In genomic region chr9:114906922-114907571, GRCh38 we compare ENCODE assay signal across 8 cellular contexts. TPM values are rescaled to one million over a fixed set of nuclear protein-coding genes. Genes with fewer than 3 reads are reported as not detected.
DNase-seq lines count a peak whose midpoint lies in the region; ATAC-seq and TF ChIP-seq lines count a peak whose summit lies in the region.

No MANE protein-coding gene starts in this region.

- H3K27ac ChIP-seq in fibroblast of lung (ENCODE audit: insufficient read depth, low read length): no peak overlapping the region

- H3K9me3 ChIP-seq in MG63: no peaks in the 10 kb centered on the region; the same call in 1 of the 2 replicates
- H3K9me3 ChIP-seq in fibroblast of lung (ENCODE audit: control insufficient read depth, insufficient read depth, low read depth, low read length): no peaks in the 10 kb centered on the region

- peak; percentile 87 to 88 for TF ChIP-seq CTCF in fibroblast of lung (conservative IDR thresholded peaks at IDR 0.05 in 1 of 2, IDR thresholded peaks at IDR 0.05 in 1 of 2; ENCODE audit: low read depth in 1 of 2, low read length in 2 of 2)

- H3K27me3 ChIP-seq in MG63: no peaks in the 10 kb centered on the region
- H3K27me3 ChIP-seq in fibroblast of lung (ENCODE audit: control insufficient read depth, insufficient read depth, low read length): no peaks in the 10 kb centered on the region

- DNase-seq in activated T-cell treated with anti-CD3 and anti-CD28 coated beads, Interleukin-2, amount 50 U/mL, for 24 hours: peak; percentile 56
- no peak for DNase-seq in activated T-cell treated with anti-CD3 and anti-CD28 coated beads for 4 hours
- peak; percentile 34 for DNase-seq in MG63
- DNase-seq in T-cell: peak in 2 of 34 experiments; percentile 23 to 35
- DNase-seq in fibroblast of lung (ENCODE audit: low read depth in 2 of 2): peak; percentile 39 to 59
- peak; percentile 47 for DNase-seq in retina
- DNase-seq in SKM-1 (lab: John Stamatoyannopoulos, UW; ENCODE audit: unreplicated experiment): no peak

- H3K4me1 Mint-ChIP-seq in activated T-cell treated with anti-CD3 and anti-CD28 coated beads, Interleukin-2, amount 50 U/mL, for 24 hours (ENCODE audit: low read depth): peaks cover 58% of the 10 kb centered on the region
- H3K4me1 Mint-ChIP-seq in T-cell: peaks cover 53 to 64% (median 58%) of the 10 kb centered on the region in 3 donors

- H3K27ac Mint-ChIP-seq in activated T-cell treated with anti-CD3 and anti-CD28 coated beads, Interleukin-2, amount 50 U/mL, for 24 hours: peak overlapping the region; percentile 98
- peak overlapping the region; percentile 98 for H3K27ac Mint-ChIP-seq in T-cell

- POLR2A ChIA-PET in T-cell (lab: Charles Lee): no interaction called here

- H3K4me3 Mint-ChIP-seq in activated T-cell treated with anti-CD3 and anti-CD28 coated beads, Interleukin-2, amount 50 U/mL, for 24 hours: no peak overlapping the region
- H3K4me3 Mint-ChIP-seq in T-cell: peak overlapping the region in 1 of 3 donors; percentile 75

- H3K36me3 ChIP-seq in MG63 (no peaks in the 10 kb centered on the region), fibroblast of lung (ENCODE audit: control insufficient read depth, insufficient read depth, low read length) (no peaks in the 10 kb centered on the region)

- no peaks in the 10 kb centered on the region for H3K79me2 ChIP-seq in fibroblast of lung (ENCODE audit: control insufficient read depth, insufficient read depth, low read length)

- H3K9ac ChIP-seq in fibroblast of lung (ENCODE audit: insufficient read depth, low read length): no peak overlapping the region

- H2AFZ ChIP-seq in fibroblast of lung (ENCODE audit: low read length): no peak overlapping the region

- no peaks in the 10 kb centered on the region for H4K20me1 ChIP-seq in fibroblast of lung (ENCODE audit: control insufficient read depth, extremely low read depth, insufficient read depth, low read length)

- H3K27me3 Mint-ChIP-seq in activated T-cell treated with anti-CD3 and anti-CD28 coated beads, Interleukin-2, amount 50 U/mL, for 24 hours: no peaks in the 10 kb centered on the region
- no peaks in the 10 kb centered on the region for H3K27me3 Mint-ChIP-seq in T-cell

- no peak overlapping the region for H3K4me2 ChIP-seq in fibroblast of lung (ENCODE audit: extremely low read depth, insufficient read depth, low read length)

- no peaks in the 10 kb centered on the region for H3K9me3 Mint-ChIP-seq in activated T-cell treated with anti-CD3 and anti-CD28 coated beads, Interleukin-2, amount 50 U/mL, for 24 hours
- no peaks in the 10 kb centered on the region for H3K9me3 Mint-ChIP-seq in T-cell

- H3K36me3 Mint-ChIP-seq in activated T-cell treated with anti-CD3 and anti-CD28 coated beads, Interleukin-2, amount 50 U/mL, for 24 hours (ENCODE audit: low read depth): peaks cover 96% of the 10 kb centered on the region
- H3K36me3 Mint-ChIP-seq in T-cell: peaks cover 60% of the 10 kb centered on the region

- CTCF ChIA-PET in T-cell (lab: Charles Lee): interaction anchor here (0.6 to 2.4 kb wide), 28 partner anchors 8 to 254 kb away, joined by 3 to 25 read pairs (median 5); partner anchors contain the start of gene TEX48 (in 1 of the 2)

- peaks cover 5% of the 10 kb centered on the region for H3K4me1 ChIP-seq in fibroblast of lung (ENCODE audit: control insufficient read depth, extremely low read depth, insufficient read depth, low read length)

- ATAC-seq in T-cell (replicated peaks in 1 of 4): peak in 2 of 4 experiments; percentile 19 to 26
- no peak for ATAC-seq in GM21360 (IDR thresholded peaks at IDR 0.05; ENCODE audit: unreplicated experiment)

- H3K4me3 ChIP-seq in MG63 (no peak overlapping the region), fibroblast of lung (replicated peaks in 1 of 4; ENCODE audit: control extremely low read depth in 1 of 4, insufficient read depth in 1 of 4, low read depth in 3 of 4, low read length in 4 of 4) (no peak overlapping the region)

RNA-seq across cellular contexts. Expression of gene TNFSF8, which starts 23.3 kb away (rescaled TPM):
- total RNA-seq in MG63 (2014; rRNA removed; shearing (Covaris generic); ENCODE audit: low replicate concordance): not detected in 2 replicates
- total RNA-seq in T-cell (100 to 1,000 TPM in 1 of 5 donors, 10 to 100 TPM in 4; 42.9 to 102 (median 63.4) TPM), fibroblast of lung (not detected in 2 replicates)
- polyA plus RNA-seq in fibroblast of lung: not detected in 2 replicates
- polyA plus RNA-seq in fibroblast of lung (2012): not detected in 2 replicates
- polyA minus RNA-seq in fibroblast of lung (ENCODE audit: low replicate concordance): not detected in 2 replicates

Comparison
In these comparisons a context has a peak if more than half of its experiments do, and no peak if none do; other contexts are left out.
1. DNase-seq: peak in activated T-cell treated with anti-CD3 and anti-CD28 coated beads, Interleukin-2, amount 50 U/mL, for 24 hours (single experiment), MG63 (single experiment), fibroblast of lung (2 of 2) and retina (single experiment); none in activated T-cell treated with anti-CD3 and anti-CD28 coated beads for 4 hours (single experiment) and SKM-1 (single experiment).
2. RNA of gene TNFSF8, which starts 23.3 kb away (total RNA-seq): 42.9 to 102 TPM in T-cell; not detected in MG63 and not detected in fibroblast of lung; every median in the first group is over 10 times any median in the second.